ENCODE assay signal across 15 cellular contexts in genomic region chr17:76004750-76005262, GRCh38. TPM values are rescaled to one million over a fixed set of nuclear protein-coding genes. Genes with fewer than 3 reads are reported as not detected.
A peak's percentile ranks its signal among the peaks of the same experiment; 100 is the strongest.
DNase-seq lines count a peak whose midpoint lies in the region; ATAC-seq and TF ChIP-seq lines count a peak whose summit lies in the region.
"Had no signal": no experiment of that assay in that cellular context is flagged by ENCODE, and none has a peak within 500 bp of the region (broad histone marks: within the 10 kb centered on the region; RNA-seq: fewer than 3 reads in every experiment).

No MANE protein-coding gene starts in this region.

- H3K27ac ChIP-seq in neural progenitor cell, result no peak overlapping the region
- H3K27ac ChIP-seq: coronary artery, epithelial cell of prostate had no signal

- ATAC-seq in natural killer cell treated with Interleukin-12 subunit alpha and Interleukin-12 subunit beta and Interleukin-15 and Interleukin-18, amount 100 ng/mL, for 72 hours, result no peak
- no peak for ATAC-seq in natural killer cell
- ATAC-seq in GM18519 (IDR thresholded peaks at IDR 0.05; ENCODE audit: low FRiP score, unreplicated experiment), result no peak

- H3K79me2 ChIP-seq in neural progenitor cell (ENCODE audit: low read depth), result no peaks in the 10 kb centered on the region

- no peaks in the 10 kb centered on the region for H3K4me1 ChIP-seq in neural progenitor cell

- TF ChIP-seq CTCF in natural killer cell (IDR thresholded peaks at IDR 0.05), result no peak
- TF ChIP-seq CTCF in brain (conservative IDR thresholded peaks at IDR 0.05), result no peak
- TF ChIP-seq CTCF in neural progenitor cell (IDR thresholded peaks at IDR 0.05), result no peak

- H3K27me3 Mint-ChIP-seq in natural killer cell treated with Interleukin-12 subunit alpha and Interleukin-12 subunit beta and Interleukin-15 and Interleukin-18, amount 100 ng/mL, for 72 hours, result no peaks in the 10 kb centered on the region
- no peaks in the 10 kb centered on the region for H3K27me3 Mint-ChIP-seq in natural killer cell (ENCODE audit: low read depth in 2 of 2)
- no peaks in the 10 kb centered on the region for H3K27me3 Mint-ChIP-seq in brain
- H3K27me3 Mint-ChIP-seq in neural progenitor cell (ENCODE audit: insufficient read depth, low read depth), result peaks cover 5% of the 10 kb centered on the region
- H3K27me3 Mint-ChIP-seq: T-helper 17 cell, type B pancreatic cell had no signal

- H3K9me3 ChIP-seq in neural progenitor cell (ENCODE audit: low read depth), result no peaks in the 10 kb centered on the region
- H3K9me3 ChIP-seq: pancreas had no signal

- peaks cover 0 to 8% of the 10 kb centered on the region in 2 donors for H3K4me1 Mint-ChIP-seq in natural killer cell treated with Interleukin-12 subunit alpha and Interleukin-12 subunit beta and Interleukin-15 and Interleukin-18, amount 100 ng/mL, for 72 hours (ENCODE audit: low read depth in 2 of 2)
- H3K4me1 Mint-ChIP-seq in natural killer cell (no peaks in the 10 kb centered on the region), brain (peaks cover 10% of the 10 kb centered on the region), neural progenitor cell (no peaks in the 10 kb centered on the region)
- H3K4me1 Mint-ChIP-seq: CD14-positive monocyte had no signal

- DNase-seq in natural killer cell treated with Interleukin-12 subunit alpha and Interleukin-12 subunit beta and Interleukin-15 and Interleukin-18, amount 100 ng/mL, for 72 hours (ENCODE audit: low spot score), result peak; percentile 46
- DNase-seq in natural killer cell (no peak), neural progenitor cell (ENCODE audit: low spot score) (no peak), SK-N-DZ (ENCODE audit: low spot score) (no peak), hypothalamus (lab: John Stamatoyannopoulos, UW) (no peak), NCI-H748 (lab: John Stamatoyannopoulos, UW; ENCODE audit: unreplicated experiment) (no peak)

- no peaks in the 10 kb centered on the region for H3K36me3 Mint-ChIP-seq in natural killer cell treated with Interleukin-12 subunit alpha and Interleukin-12 subunit beta and Interleukin-15 and Interleukin-18, amount 100 ng/mL, for 72 hours
- no peaks in the 10 kb centered on the region for H3K36me3 Mint-ChIP-seq in natural killer cell
- H3K36me3 Mint-ChIP-seq in brain, result no peaks in the 10 kb centered on the region
- no peaks in the 10 kb centered on the region for H3K36me3 Mint-ChIP-seq in neural progenitor cell

- no peaks in the 10 kb centered on the region for H3K36me3 ChIP-seq in neural progenitor cell
- H3K36me3 ChIP-seq: pancreas had no signal

- no peak overlapping the region for H3K4me2 ChIP-seq in neural progenitor cell

- no peak overlapping the region for H3K9ac ChIP-seq in neural progenitor cell

- H4K20me1 ChIP-seq in neural progenitor cell (ENCODE audit: low read depth), result no peaks in the 10 kb centered on the region

- H3K4me3 Mint-ChIP-seq in natural killer cell treated with Interleukin-12 subunit alpha and Interleukin-12 subunit beta and Interleukin-15 and Interleukin-18, amount 100 ng/mL, for 72 hours, result no peak overlapping the region
- H3K4me3 Mint-ChIP-seq in natural killer cell (no peak overlapping the region), brain (no peak overlapping the region), neural progenitor cell (no peak overlapping the region)
- H3K4me3 Mint-ChIP-seq: CD14-positive monocyte, T-helper 17 cell, type B pancreatic cell had no signal

- H3K27me3 ChIP-seq in neural progenitor cell, result no peaks in the 10 kb centered on the region
- H3K27me3 ChIP-seq: pancreas had no signal

- H2AFZ ChIP-seq in neural progenitor cell (replicated peaks), result no peak overlapping the region

- no peaks in the 10 kb centered on the region for H3K9me3 Mint-ChIP-seq in natural killer cell treated with Interleukin-12 subunit alpha and Interleukin-12 subunit beta and Interleukin-15 and Interleukin-18, amount 100 ng/mL, for 72 hours
- no peaks in the 10 kb centered on the region for H3K9me3 Mint-ChIP-seq in natural killer cell
- H3K9me3 Mint-ChIP-seq in brain, result peaks cover 0 to 2% (median 0%) of the 10 kb centered on the region in 5 experiments
- H3K9me3 Mint-ChIP-seq in neural progenitor cell, result no peaks in the 10 kb centered on the region
- H3K9me3 Mint-ChIP-seq: type B pancreatic cell had no signal

- no peak overlapping the region for H3K4me3 ChIP-seq in neural progenitor cell
- H3K4me3 ChIP-seq: coronary artery, pancreas had no signal

- intact Hi-C loops in natural killer cell (cut with micrococcal nuclease), result loop anchor here (1.0 kb wide), 1 partner anchor 100 kb away; no protein-coding TSS in a partner anchor

- H3K27ac Mint-ChIP-seq in natural killer cell treated with Interleukin-12 subunit alpha and Interleukin-12 subunit beta and Interleukin-15 and Interleukin-18, amount 100 ng/mL, for 72 hours, result no peak overlapping the region
- peak overlapping the region in 1 of 2 donors; percentile 7 for H3K27ac Mint-ChIP-seq in natural killer cell
- H3K27ac Mint-ChIP-seq in brain, result peak overlapping the region in 3 of 5 experiments; percentile 72 to 94 (median 87)
- peak overlapping the region; percentile 93 for H3K27ac Mint-ChIP-seq in neural progenitor cell

- no peaks in the 10 kb centered on the region for H3F3A ChIP-seq in neural progenitor cell (ENCODE audit: low read depth)

RNA-seq across cellular contexts. Expression of gene CDK3, which starts 4.2 kb away (rescaled TPM):
- 10 to 100 TPM in 1 of 2 donors, 1 to 10 TPM in 1; 9.8 to 16.2 TPM for total RNA-seq in natural killer cell treated with Interleukin-12 subunit alpha and Interleukin-12 subunit beta and Interleukin-15 and Interleukin-18, amount 100 ng/mL, for 72 hours
- total RNA-seq in natural killer cell (10 to 100 TPM in 2 of 3 donors, 1 to 10 TPM in 1; 5.5 to 13.6 (median 13.5) TPM), neural progenitor cell (ENCODE audit: low replicate concordance) (3.0 and 6.8 TPM in 2 replicates)
- 3.3 TPM for polyA plus RNA-seq in brain (ENCODE audit: insufficient read depth, low read depth, low replicate concordance)
- polyA plus RNA-seq in SK-N-DZ (2014; cell fraction: cytosol; rRNA removed), result 14.5 and 15.1 TPM in 2 replicates
- 83.9 and 88.1 TPM in 2 replicates for polyA plus RNA-seq in SK-N-DZ (2014; cell fraction: nucleus; rRNA removed)
- polyA plus RNA-seq: CD14-positive monocyte had no signal

RNA-seq across cellular contexts. Expression of gene EVPL, which starts 22.3 kb away (rescaled TPM):
- under 1 TPM; 0.05 to 0.64 TPM for total RNA-seq in natural killer cell treated with Interleukin-12 subunit alpha and Interleukin-12 subunit beta and Interleukin-15 and Interleukin-18, amount 100 ng/mL, for 72 hours
- total RNA-seq in natural killer cell (1 to 10 TPM in 1 of 3 donors, under 1 TPM in 1, not detected in 1; 0.94 to 1.2 TPM), neural progenitor cell (ENCODE audit: low replicate concordance) (not detected in 2 replicates)
- 0.92 TPM for polyA plus RNA-seq in brain (ENCODE audit: insufficient read depth, low read depth, low replicate concordance)
- 0.95 and 1.2 TPM in 2 replicates for polyA plus RNA-seq in SK-N-DZ (2014; cell fraction: cytosol; rRNA removed)
- polyA plus RNA-seq in SK-N-DZ (2014; cell fraction: nucleus; rRNA removed), result 2.9 and 3.9 TPM in 2 replicates
- total RNA-seq: astrocyte had no signal
- polyA plus RNA-seq: CD14-positive monocyte had no signal

RNA-seq across cellular contexts. Expression of gene TEN1, which starts 25.8 kb away (rescaled TPM):
- total RNA-seq in natural killer cell treated with Interleukin-12 subunit alpha and Interleukin-12 subunit beta and Interleukin-15 and Interleukin-18, amount 100 ng/mL, for 72 hours, result 10 to 100 TPM; 16.5 to 19.1 TPM
- total RNA-seq in natural killer cell, result 10 to 100 TPM; 23.0 to 30.7 (median 24.3) TPM
- 12.9 TPM for polyA plus RNA-seq in brain (ENCODE audit: insufficient read depth, low read depth, low replicate concordance)
- 5.9 and 9.4 TPM in 2 replicates for total RNA-seq in neural progenitor cell (ENCODE audit: low replicate concordance)
- polyA plus RNA-seq in SK-N-DZ (2014; cell fraction: cytosol; rRNA removed), result 12.9 and 21.2 TPM in 2 replicates
- 53.0 and 79.6 TPM in 2 replicates for polyA plus RNA-seq in SK-N-DZ (2014; cell fraction: nucleus; rRNA removed)

RNA-seq across cellular contexts. Expression of gene ACOX1, which starts 25.8 kb away (rescaled TPM):
- total RNA-seq in natural killer cell treated with Interleukin-12 subunit alpha and Interleukin-12 subunit beta and Interleukin-15 and Interleukin-18, amount 100 ng/mL, for 72 hours, result 10 to 100 TPM; 36.8 to 44.6 TPM
- total RNA-seq in natural killer cell (10 to 100 TPM; 22.8 to 48.2 (median 28.2) TPM), neural progenitor cell (ENCODE audit: low replicate concordance) (9.7 and 12.2 TPM in 2 replicates)
- 27.6 TPM for polyA plus RNA-seq in brain (ENCODE audit: insufficient read depth, low read depth, low replicate concordance)
- polyA plus RNA-seq in SK-N-DZ (2014; cell fraction: cytosol; rRNA removed), result 17.6 and 21.7 TPM in 2 replicates
- polyA plus RNA-seq in SK-N-DZ (2014; cell fraction: nucleus; rRNA removed), result 8.5 and 13.7 TPM in 2 replicates

Comparison
In these comparisons a context has a peak if more than half of its experiments do, and no peak if none do; other contexts are left out.
1. H3K27ac Mint-ChIP-seq: peak in brain (3 of 5) and neural progenitor cell (single experiment); none in natural killer cell treated with Interleukin-12 subunit alpha and Interleukin-12 subunit beta and Interleukin-15 and Interleukin-18, amount 100 ng/mL, for 72 hours (0 of 2).